1 cellular context compared by ENCODE assay signal in the genomic region with DNA sequence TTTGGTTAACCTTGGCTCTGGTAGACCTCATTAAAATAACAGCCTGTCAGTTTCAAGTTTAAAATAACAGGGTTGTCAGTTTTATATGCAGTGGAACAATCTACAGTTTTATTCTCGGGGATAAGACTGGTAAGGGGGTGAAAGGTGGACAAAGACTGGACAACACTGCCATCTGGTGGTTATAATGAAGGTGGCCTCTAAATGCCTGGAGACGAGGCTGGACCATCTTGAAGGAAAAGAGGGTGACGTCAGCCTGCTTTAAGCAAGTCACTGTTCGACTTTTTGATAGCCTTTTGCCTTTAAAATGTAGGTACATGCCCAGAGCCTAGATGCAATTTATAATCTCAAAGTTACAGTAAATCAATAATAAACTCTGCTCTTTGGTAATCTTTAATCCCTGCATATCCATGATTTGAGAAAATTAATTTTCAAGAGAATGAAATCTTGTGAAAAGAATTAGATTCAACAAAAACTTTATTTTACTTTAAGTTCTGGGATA.
TF ChIP-seq lines count a peak whose summit lies in the region.

No MANE protein-coding gene starts in this region.

TF ChIP-seq in HepG2, 621 proteins besides CTCF, POLR2A, EP300 and RAD21 (continued from another document):
- TF ChIP-seq, protein P1, sequence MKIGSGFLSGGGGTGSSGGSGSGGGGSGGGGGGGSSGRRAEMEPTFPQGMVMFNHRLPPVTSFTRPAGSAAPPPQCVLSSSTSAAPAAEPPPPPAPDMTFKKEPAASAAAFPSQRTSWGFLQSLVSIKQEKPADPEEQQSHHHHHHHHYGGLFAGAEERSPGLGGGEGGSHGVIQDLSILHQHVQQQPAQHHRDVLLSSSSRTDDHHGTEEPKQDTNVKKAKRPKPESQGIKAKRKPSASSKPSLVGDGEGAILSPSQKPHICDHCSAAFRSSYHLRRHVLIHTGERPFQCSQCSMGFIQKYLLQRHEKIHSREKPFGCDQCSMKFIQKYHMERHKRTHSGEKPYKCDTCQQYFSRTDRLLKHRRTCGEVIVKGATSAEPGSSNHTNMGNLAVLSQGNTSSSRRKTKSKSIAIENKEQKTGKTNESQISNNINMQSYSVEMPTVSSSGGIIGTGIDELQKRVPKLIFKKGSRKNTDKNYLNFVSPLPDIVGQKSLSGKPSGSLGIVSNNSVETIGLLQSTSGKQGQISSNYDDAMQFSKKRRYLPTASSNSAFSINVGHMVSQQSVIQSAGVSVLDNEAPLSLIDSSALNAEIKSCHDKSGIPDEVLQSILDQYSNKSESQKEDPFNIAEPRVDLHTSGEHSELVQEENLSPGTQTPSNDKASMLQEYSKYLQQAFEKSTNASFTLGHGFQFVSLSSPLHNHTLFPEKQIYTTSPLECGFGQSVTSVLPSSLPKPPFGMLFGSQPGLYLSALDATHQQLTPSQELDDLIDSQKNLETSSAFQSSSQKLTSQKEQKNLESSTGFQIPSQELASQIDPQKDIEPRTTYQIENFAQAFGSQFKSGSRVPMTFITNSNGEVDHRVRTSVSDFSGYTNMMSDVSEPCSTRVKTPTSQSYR (CRISPR knock-in tag; IDR thresholded peaks at IDR 0.05; ENCODE audit: borderline replicate concordance), result no peak
- TF ChIP-seq CHD2 (IDR thresholded peaks at IDR 0.05; ENCODE audit: low read depth, low read length) (no peak), FOSL2 (CRISPR knock-in tag; IDR thresholded peaks at IDR 0.05) (0 out of 2 replicates have a peak, but pooled peaks have one; percentile 13), NFE2L1 (CRISPR knock-in tag; IDR thresholded peaks at IDR 0.05; ENCODE audit: borderline replicate concordance) (no peak), ZC3H13 (CRISPR knock-in tag; IDR thresholded peaks at IDR 0.05) (no peak), ZBED4 (CRISPR knock-in tag; IDR thresholded peaks at IDR 0.05; ENCODE audit: borderline replicate concordance) (no peak), STAG1 (CRISPR knock-in tag; IDR thresholded peaks at IDR 0.05) (peak; percentile 98), GATAD2A (CRISPR knock-in tag; IDR thresholded peaks at IDR 0.05) (peak; percentile 49; the same call in 1 of the 2 replicates), CHCHD3 (CRISPR knock-in tag; IDR thresholded peaks at IDR 0.05) (no peak), ZFP36 (IDR thresholded peaks at IDR 0.05; ENCODE audit: borderline replicate concordance, low read depth, low read length, partially characterized antibody) (no peak), THAP11 (CRISPR knock-in tag; IDR thresholded peaks at IDR 0.05) (0 out of 2 replicates have a peak, but pooled peaks have one; percentile 27), ARID3A (IDR thresholded peaks at IDR 0.05; ENCODE audit: low read depth, low read length) (peak; percentile 29; the same call in 1 of the 2 replicates), HNRNPLL (IDR thresholded peaks at IDR 0.05; ENCODE audit: low read depth, low read length, poor library complexity, severe bottlenecking) (no peak), ELF3 (CRISPR knock-in tag; IDR thresholded peaks at IDR 0.05) (0 out of 2 replicates have a peak, but pooled peaks have one; percentile 34), ZNF501 (CRISPR knock-in tag; IDR thresholded peaks at IDR 0.05) (no peak), ATF7 (IDR thresholded peaks at IDR 0.05) (peak; percentile 78), ATF7 (CRISPR knock-in tag; IDR thresholded peaks at IDR 0.05) (no peak), PPARG (CRISPR knock-in tag; conservative IDR thresholded peaks at IDR 0.05) (peak; percentile 59), KDM4B (CRISPR knock-in tag; IDR thresholded peaks at IDR 0.05) (peak; percentile 46; the same call in 1 of the 2 replicates), ZNF383 (CRISPR knock-in tag; IDR thresholded peaks at IDR 0.05; ENCODE audit: borderline replicate concordance) (no peak), MED13 (CRISPR knock-in tag; IDR thresholded peaks at IDR 0.05) (no peak), ZNF782 (CRISPR knock-in tag; IDR thresholded peaks at IDR 0.05; ENCODE audit: borderline replicate concordance) (no peak), ZNF7 (CRISPR knock-in tag; IDR thresholded peaks at IDR 0.05) (no peak), RELA (CRISPR knock-in tag; IDR thresholded peaks at IDR 0.05) (no peak), KLF11 (CRISPR knock-in tag; IDR thresholded peaks at IDR 0.05) (no peak), RNF219 (CRISPR knock-in tag; IDR thresholded peaks at IDR 0.05) (0 out of 2 replicates have a peak, but pooled peaks have one; percentile 46), TEAD3 (CRISPR knock-in tag; optimal IDR thresholded peaks at IDR 0.05; ENCODE audit: borderline replicate concordance) (peak; percentile 41)
- TF ChIP-seq, protein P2, sequence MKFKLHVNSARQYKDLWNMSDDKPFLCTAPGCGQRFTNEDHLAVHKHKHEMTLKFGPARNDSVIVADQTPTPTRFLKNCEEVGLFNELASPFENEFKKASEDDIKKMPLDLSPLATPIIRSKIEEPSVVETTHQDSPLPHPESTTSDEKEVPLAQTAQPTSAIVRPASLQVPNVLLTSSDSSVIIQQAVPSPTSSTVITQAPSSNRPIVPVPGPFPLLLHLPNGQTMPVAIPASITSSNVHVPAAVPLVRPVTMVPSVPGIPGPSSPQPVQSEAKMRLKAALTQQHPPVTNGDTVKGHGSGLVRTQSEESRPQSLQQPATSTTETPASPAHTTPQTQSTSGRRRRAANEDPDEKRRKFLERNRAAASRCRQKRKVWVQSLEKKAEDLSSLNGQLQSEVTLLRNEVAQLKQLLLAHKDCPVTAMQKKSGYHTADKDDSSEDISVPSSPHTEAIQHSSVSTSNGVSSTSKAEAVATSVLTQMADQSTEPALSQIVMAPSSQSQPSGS (CRISPR knock-in tag; IDR thresholded peaks at IDR 0.05), result peak; percentile 34; the same call in 1 of the 2 replicates
- TF ChIP-seq, protein P3, sequence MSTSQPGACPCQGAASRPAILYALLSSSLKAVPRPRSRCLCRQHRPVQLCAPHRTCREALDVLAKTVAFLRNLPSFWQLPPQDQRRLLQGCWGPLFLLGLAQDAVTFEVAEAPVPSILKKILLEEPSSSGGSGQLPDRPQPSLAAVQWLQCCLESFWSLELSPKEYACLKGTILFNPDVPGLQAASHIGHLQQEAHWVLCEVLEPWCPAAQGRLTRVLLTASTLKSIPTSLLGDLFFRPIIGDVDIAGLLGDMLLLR (CRISPR knock-in tag; IDR thresholded peaks at IDR 0.05), result no peak
- TF ChIP-seq, protein P4, sequence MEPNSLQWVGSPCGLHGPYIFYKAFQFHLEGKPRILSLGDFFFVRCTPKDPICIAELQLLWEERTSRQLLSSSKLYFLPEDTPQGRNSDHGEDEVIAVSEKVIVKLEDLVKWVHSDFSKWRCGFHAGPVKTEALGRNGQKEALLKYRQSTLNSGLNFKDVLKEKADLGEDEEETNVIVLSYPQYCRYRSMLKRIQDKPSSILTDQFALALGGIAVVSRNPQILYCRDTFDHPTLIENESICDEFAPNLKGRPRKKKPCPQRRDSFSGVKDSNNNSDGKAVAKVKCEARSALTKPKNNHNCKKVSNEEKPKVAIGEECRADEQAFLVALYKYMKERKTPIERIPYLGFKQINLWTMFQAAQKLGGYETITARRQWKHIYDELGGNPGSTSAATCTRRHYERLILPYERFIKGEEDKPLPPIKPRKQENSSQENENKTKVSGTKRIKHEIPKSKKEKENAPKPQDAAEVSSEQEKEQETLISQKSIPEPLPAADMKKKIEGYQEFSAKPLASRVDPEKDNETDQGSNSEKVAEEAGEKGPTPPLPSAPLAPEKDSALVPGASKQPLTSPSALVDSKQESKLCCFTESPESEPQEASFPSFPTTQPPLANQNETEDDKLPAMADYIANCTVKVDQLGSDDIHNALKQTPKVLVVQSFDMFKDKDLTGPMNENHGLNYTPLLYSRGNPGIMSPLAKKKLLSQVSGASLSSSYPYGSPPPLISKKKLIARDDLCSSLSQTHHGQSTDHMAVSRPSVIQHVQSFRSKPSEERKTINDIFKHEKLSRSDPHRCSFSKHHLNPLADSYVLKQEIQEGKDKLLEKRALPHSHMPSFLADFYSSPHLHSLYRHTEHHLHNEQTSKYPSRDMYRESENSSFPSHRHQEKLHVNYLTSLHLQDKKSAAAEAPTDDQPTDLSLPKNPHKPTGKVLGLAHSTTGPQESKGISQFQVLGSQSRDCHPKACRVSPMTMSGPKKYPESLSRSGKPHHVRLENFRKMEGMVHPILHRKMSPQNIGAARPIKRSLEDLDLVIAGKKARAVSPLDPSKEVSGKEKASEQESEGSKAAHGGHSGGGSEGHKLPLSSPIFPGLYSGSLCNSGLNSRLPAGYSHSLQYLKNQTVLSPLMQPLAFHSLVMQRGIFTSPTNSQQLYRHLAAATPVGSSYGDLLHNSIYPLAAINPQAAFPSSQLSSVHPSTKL (CRISPR knock-in tag; IDR thresholded peaks at IDR 0.05), result peak; percentile 48
- TF ChIP-seq, protein P5, sequence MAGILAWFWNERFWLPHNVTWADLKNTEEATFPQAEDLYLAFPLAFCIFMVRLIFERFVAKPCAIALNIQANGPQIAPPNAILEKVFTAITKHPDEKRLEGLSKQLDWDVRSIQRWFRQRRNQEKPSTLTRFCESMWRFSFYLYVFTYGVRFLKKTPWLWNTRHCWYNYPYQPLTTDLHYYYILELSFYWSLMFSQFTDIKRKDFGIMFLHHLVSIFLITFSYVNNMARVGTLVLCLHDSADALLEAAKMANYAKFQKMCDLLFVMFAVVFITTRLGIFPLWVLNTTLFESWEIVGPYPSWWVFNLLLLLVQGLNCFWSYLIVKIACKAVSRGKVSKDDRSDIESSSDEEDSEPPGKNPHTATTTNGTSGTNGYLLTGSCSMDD (CRISPR knock-in tag; IDR thresholded peaks at IDR 0.05), result no peak
- TF ChIP-seq, protein P6, sequence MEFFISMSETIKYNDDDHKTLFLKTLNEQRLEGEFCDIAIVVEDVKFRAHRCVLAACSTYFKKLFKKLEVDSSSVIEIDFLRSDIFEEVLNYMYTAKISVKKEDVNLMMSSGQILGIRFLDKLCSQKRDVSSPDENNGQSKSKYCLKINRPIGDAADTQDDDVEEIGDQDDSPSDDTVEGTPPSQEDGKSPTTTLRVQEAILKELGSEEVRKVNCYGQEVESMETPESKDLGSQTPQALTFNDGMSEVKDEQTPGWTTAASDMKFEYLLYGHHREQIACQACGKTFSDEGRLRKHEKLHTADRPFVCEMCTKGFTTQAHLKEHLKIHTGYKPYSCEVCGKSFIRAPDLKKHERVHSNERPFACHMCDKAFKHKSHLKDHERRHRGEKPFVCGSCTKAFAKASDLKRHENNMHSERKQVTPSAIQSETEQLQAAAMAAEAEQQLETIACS (CRISPR knock-in tag; IDR thresholded peaks at IDR 0.05), result no peak
TF ChIP-seq in HepG2: peak in this region for 17.
